10 cellular contexts compared by ENCODE assay signal in genomic region chr1:148514310-148514709, GRCh38. TPM values are rescaled to one million over a fixed set of nuclear protein-coding genes. Genes with fewer than 3 reads are reported as not detected.
"Had no signal": no experiment of that assay in that cellular context is flagged by ENCODE, and none has a peak within 500 bp of the region (broad histone marks: within the 10 kb centered on the region; RNA-seq: fewer than 3 reads in every experiment).

No MANE protein-coding gene starts in this region.

RNA-seq across cellular contexts. Expression of gene PPIAL4G, which starts 31.2 kb away (rescaled TPM):
- total RNA-seq: neural crest cell, osteocyte, posterior vena cava, prostate gland, pulmonary artery endothelial cell, right atrium auricular region, sciatic nerve, smooth muscle cell, suprapubic skin had no signal
- polyA plus RNA-seq: smooth muscle cell, urinary bladder had no signal
